ENCODE assay signal across 16 cellular contexts in the genomic region with DNA sequence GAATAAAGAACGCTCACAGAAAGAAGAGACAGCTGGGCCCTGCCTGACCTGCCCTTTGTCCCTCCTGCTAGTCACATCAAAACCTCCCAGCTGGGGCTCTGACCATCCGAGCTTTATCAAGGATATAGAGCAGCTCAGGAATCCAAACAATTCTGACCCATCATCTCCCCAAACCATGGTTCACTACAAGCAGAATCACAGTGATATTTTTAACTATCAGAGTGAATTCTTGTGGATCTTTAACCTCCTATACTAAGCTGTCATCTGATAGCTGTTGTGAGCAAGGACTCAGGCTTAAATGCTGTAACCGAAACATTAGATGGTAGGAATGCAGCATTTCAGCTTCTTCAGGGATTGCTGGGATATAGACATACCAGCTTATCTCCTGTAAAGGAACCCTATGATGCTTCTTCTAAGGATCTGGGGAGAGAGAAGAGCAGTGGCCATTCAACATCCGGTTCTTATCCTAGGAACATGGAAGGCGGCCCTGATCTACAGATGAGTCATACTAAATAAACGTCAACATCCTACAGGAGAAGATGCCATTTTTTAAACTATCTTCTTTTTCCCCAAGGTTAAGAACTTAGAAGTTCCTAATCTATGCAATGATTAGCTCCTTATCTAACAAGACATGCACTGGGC.
A peak's percentile ranks its signal among the peaks of the same experiment; 100 is the strongest.
DNase-seq lines count a peak whose midpoint lies in the region; ATAC-seq and TF ChIP-seq lines count a peak whose summit lies in the region.
"Had no signal": no experiment of that assay in that cellular context is flagged by ENCODE, and none has a peak within 500 bp of the region (broad histone marks: within the 10 kb centered on the region; RNA-seq: fewer than 3 reads in every experiment).

No MANE protein-coding gene starts in this region.

- intact Hi-C loops in adrenal gland (cut with DNase I) (no loop called here), heart right ventricle (cut with DNase I) (loop anchor here in 1 of 10 donors (10.0 kb wide), 1 partner anchor 79 kb away; no protein-coding TSS in a partner anchor), sigmoid colon (cut with DNase I) (no loop called here)

- H3K27ac ChIP-seq in adrenal gland, result peak overlapping the region in 3 of 5 donors; percentile 19 to 80 (median 36)
- peak overlapping the region in 6 of 10 donors; percentile 12 to 53 (median 33) for H3K27ac ChIP-seq in heart right ventricle
- peak overlapping the region in 2 of 4 donors; percentile 26 to 52 for H3K27ac ChIP-seq in sigmoid colon

- H3K9me3 ChIP-seq in adrenal gland (replicated peaks in 1 of 3), result no peaks in the 10 kb centered on the region
- H3K9me3 ChIP-seq in heart right ventricle, result no peaks in the 10 kb centered on the region
- H3K9me3 ChIP-seq in sigmoid colon, result no peaks in the 10 kb centered on the region
- H3K9me3 ChIP-seq: upper lobe of left lung had no signal

- TF ChIP-seq EP300 in sigmoid colon (IDR thresholded peaks at IDR 0.05), result no peak

- H3K36me3 ChIP-seq in adrenal gland (replicated peaks in 1 of 2), result no peaks in the 10 kb centered on the region
- H3K36me3 ChIP-seq in heart right ventricle, result peaks cover 0 to 19% (median 0%) of the 10 kb centered on the region in 9 donors
- H3K36me3 ChIP-seq in sigmoid colon, result peaks cover 0 to 10% (median 0%) of the 10 kb centered on the region in 4 donors
- H3K36me3 ChIP-seq: upper lobe of left lung had no signal

- H3K27me3 ChIP-seq in adrenal gland, result no peaks in the 10 kb centered on the region
- no peaks in the 10 kb centered on the region for H3K27me3 ChIP-seq in heart right ventricle
- no peaks in the 10 kb centered on the region for H3K27me3 ChIP-seq in sigmoid colon
- H3K27me3 ChIP-seq: upper lobe of left lung had no signal

- TF ChIP-seq POLR2A in adrenal gland (IDR thresholded peaks at IDR 0.05) (no peak), sigmoid colon (IDR thresholded peaks at IDR 0.05) (no peak)

- peaks cover 10 to 21% of the 10 kb centered on the region in 2 donors for H3K4me1 ChIP-seq in adrenal gland (replicated peaks in 1 of 2)
- peaks cover 0 to 23% (median 7%) of the 10 kb centered on the region in 9 donors for H3K4me1 ChIP-seq in heart right ventricle
- peaks cover 0 to 6% (median 0%) of the 10 kb centered on the region in 4 donors for H3K4me1 ChIP-seq in sigmoid colon

- WGBS in adrenal gland, 4 donors, result 52 to 66% (median 60%) methylated on average over 5 to 6 of the region's 6 CpGs
- 63 to 65% methylated on average over 6 of the region's 6 CpGs for WGBS in heart right ventricle, 2 donors
- 76 to 79% methylated on average over 6 of the region's 6 CpGs for WGBS in sigmoid colon, 2 donors

- peak in 6 of 8 donors; percentile 29 to 71 (median 61) for ATAC-seq in heart right ventricle
- no peak for ATAC-seq in HG03469 (IDR thresholded peaks at IDR 0.05; ENCODE audit: unreplicated experiment)
- ATAC-seq: activated CD4-positive, CD25-positive, alpha-beta regulatory T cell treated with anti-CD3 and anti-CD28 coated beads, Interleukin-2, amount 50 U/mL, for 24 hours; natural killer cell had no signal

- peak; percentile 77 for DNase-seq in ELR (ENCODE audit: low read depth)
- peak in 2 of 7 donors; percentile 45 to 63 for DNase-seq in adrenal gland
- DNase-seq in heart right ventricle, result peak in 1 of 2 donors; percentile 23
- peak; percentile 63 for DNase-seq in sigmoid colon
- no peak for DNase-seq in NCI-H187 (lab: John Stamatoyannopoulos, UW)
- no peak for DNase-seq in activated effector memory CD4-positive, alpha-beta T cell treated with Interleukin-2 at 50 U/mL for 16 hours
- no peak for DNase-seq in NCI-H1105 treated with DMSO at 0.1 percent for 48 hours (lab: John Stamatoyannopoulos, UW)
- DNase-seq: activated naive CD4-positive, alpha-beta T cell treated with anti-CD3 and anti-CD28 coated beads, Interleukin-2, amount 10 ng/mL, durations not matched to agents 7 days and 5 days; DMS153; GOT3; natural killer cell; NCI-H187 treated with DMSO at 0.1 percent for 48 hours; stimulated activated CD4-positive, alpha-beta T cell treated with anti-CD3 and anti-CD28 coated beads, Interleukin-4, amount 100 ng/mL, for 4 hours; upper lobe of left lung had no signal

- TF ChIP-seq CTCF in adrenal gland (IDR thresholded peaks at IDR 0.05) (no peak), heart right ventricle (IDR thresholded peaks at IDR 0.05) (no peak), sigmoid colon (IDR thresholded peaks at IDR 0.05) (no peak)

- no peak overlapping the region for H3K4me3 ChIP-seq in adrenal gland
- no peak overlapping the region for H3K4me3 ChIP-seq in heart right ventricle
- H3K4me3 ChIP-seq in sigmoid colon, result no peak overlapping the region
- H3K4me3 ChIP-seq: upper lobe of left lung had no signal

Comparison
In these comparisons a context has a peak if more than half of its experiments do, and no peak if none do; other contexts are left out.
1. DNase-seq: peak in ELR (single experiment) and sigmoid colon (single experiment); none in NCI-H187 (0 of 2), activated effector memory CD4-positive, alpha-beta T cell treated with Interleukin-2 at 50 U/mL for 16 hours (single experiment) and NCI-H1105 treated with DMSO at 0.1 percent for 48 hours (single experiment).